ENCODE assay signal across 20 cellular contexts in genomic region chr10:68284597-68284996, GRCh38. TPM values are rescaled to one million over a fixed set of nuclear protein-coding genes. Genes with fewer than 3 reads are reported as not detected.
"Had no signal": no experiment of that assay in that cellular context is flagged by ENCODE, and none has a peak within 500 bp of the region (broad histone marks: within the 10 kb centered on the region; RNA-seq: fewer than 3 reads in every experiment).

No MANE protein-coding gene starts in this region.

- H3K4me3 ChIP-seq: body of pancreas, left ventricle myocardium inferior, spleen had no signal

- H3K4me1 Mint-ChIP-seq: activated B cell treated with CpG ODN at 0.5 μM for 24 hours; activated CD4-positive, alpha-beta T cell treated with anti-CD3 and anti-CD28 coated beads, Interleukin-2, amount 10 ng/mL, durations not matched to agents 24 days and 14 days; activated naive CD4-positive, alpha-beta T cell treated with anti-CD3 and anti-CD28 coated beads, Interleukin-2, amount 10 ng/mL, durations not matched to agents 7 days and 5 days; central memory CD8-positive, alpha-beta T cell had no signal

- H3K27me3 ChIP-seq: body of pancreas, neutrophil, spleen had no signal

- H3K27ac Mint-ChIP-seq: activated B cell treated with CpG ODN at 0.5 μM for 24 hours; activated CD4-positive, alpha-beta T cell treated with anti-CD3 and anti-CD28 coated beads, Interleukin-2, amount 10 ng/mL, durations not matched to agents 24 days and 14 days; activated naive CD4-positive, alpha-beta T cell treated with anti-CD3 and anti-CD28 coated beads, Interleukin-2, amount 10 ng/mL, durations not matched to agents 7 days and 5 days; activated T-helper 2 cell treated with anti-CD3 and anti-CD28 coated beads, Interferon-gamma antibody, Interleukin-2, Interleukin-4, amounts not matched to agents 10 μg/mL and 5 μg/mL and 100 μg/mL, durations not matched to agents 14 hours and 24 hours and 36 hours; effector memory CD8-positive, alpha-beta T cell; T-helper 1 cell treated with Interleukin-12 subunit alpha and Interleukin-12 subunit beta and Interleukin-4 antibody, amounts not matched to agents 30 μg/mL and 1 μg/mL, for 36 hours had no signal

- H3K4me1 ChIP-seq: body of pancreas, left ventricle myocardium inferior, spleen had no signal

- H3K4me3 Mint-ChIP-seq: activated B cell treated with CpG ODN at 0.5 μM for 24 hours; activated CD4-positive, alpha-beta T cell treated with anti-CD3 and anti-CD28 coated beads, Interleukin-2, amount 10 ng/mL, durations not matched to agents 24 days and 14 days; activated naive CD4-positive, alpha-beta T cell treated with anti-CD3 and anti-CD28 coated beads, Interleukin-2, amount 10 ng/mL, durations not matched to agents 7 days and 5 days; central memory CD8-positive, alpha-beta T cell; effector memory CD8-positive, alpha-beta T cell; T-helper 1 cell treated with Interleukin-12 subunit alpha and Interleukin-12 subunit beta and Interleukin-4 antibody, amounts not matched to agents 30 μg/mL and 1 μg/mL, for 36 hours had no signal

- H3K27me3 Mint-ChIP-seq: activated B cell treated with CpG ODN at 0.5 μM for 24 hours; activated CD4-positive, alpha-beta T cell treated with anti-CD3 and anti-CD28 coated beads, Interleukin-2, amount 10 ng/mL, durations not matched to agents 24 days and 14 days; activated naive CD4-positive, alpha-beta T cell treated with anti-CD3 and anti-CD28 coated beads, Interleukin-2, amount 10 ng/mL, durations not matched to agents 7 days and 5 days; central memory CD8-positive, alpha-beta T cell; effector memory CD8-positive, alpha-beta T cell had no signal

- H3K9me3 ChIP-seq: body of pancreas, left ventricle myocardium inferior, neutrophil had no signal

- H3K36me3 Mint-ChIP-seq: activated naive CD4-positive, alpha-beta T cell treated with anti-CD3 and anti-CD28 coated beads, Interleukin-2, amount 10 ng/mL, durations not matched to agents 7 days and 5 days had no signal

- DNase-seq: activated B cell treated with CpG ODN at 0.5 μM for 24 hours; activated CD4-positive, alpha-beta T cell treated with anti-CD3 and anti-CD28 coated beads, Interleukin-2, amount 10 ng/mL, durations not matched to agents 24 days and 14 days; activated CD8-positive, alpha-beta memory T cell treated with anti-CD3 and anti-CD28 coated beads for 24 hours; activated naive CD4-positive, alpha-beta T cell treated with anti-CD3 and anti-CD28 coated beads, Interleukin-2, amount 10 ng/mL, durations not matched to agents 7 days and 5 days; body of pancreas; effector memory CD8-positive, alpha-beta T cell; kidney; left ventricle myocardium inferior; posterior cingulate gyrus; right cardiac atrium; spleen; stimulated activated CD4-positive, alpha-beta T cell treated with anti-CD3 and anti-CD28 coated beads, Interleukin-1b, Interleukin-23, amount 100 ng/mL, for 48 hours; stimulated activated naive CD4-positive, alpha-beta T cell; substantia nigra; trophoblast cell had no signal

- H3K9me3 Mint-ChIP-seq: activated B cell treated with CpG ODN at 0.5 μM for 24 hours; activated CD4-positive, alpha-beta T cell treated with anti-CD3 and anti-CD28 coated beads, Interleukin-2, amount 10 ng/mL, durations not matched to agents 24 days and 14 days; activated naive CD4-positive, alpha-beta T cell treated with anti-CD3 and anti-CD28 coated beads, Interleukin-2, amount 10 ng/mL, durations not matched to agents 7 days and 5 days; activated T-helper 2 cell treated with anti-CD3 and anti-CD28 coated beads, Interferon-gamma antibody, Interleukin-2, Interleukin-4, amounts not matched to agents 10 μg/mL and 5 μg/mL and 100 μg/mL, durations not matched to agents 14 hours and 24 hours and 36 hours; central memory CD8-positive, alpha-beta T cell; effector memory CD8-positive, alpha-beta T cell; T-helper 1 cell treated with Interleukin-12 subunit alpha and Interleukin-12 subunit beta and Interleukin-4 antibody, amounts not matched to agents 30 μg/mL and 1 μg/mL, for 36 hours had no signal

- H3K27ac ChIP-seq: body of pancreas, left ventricle myocardium inferior, neutrophil, spleen had no signal

- ATAC-seq: body of pancreas; effector memory CD8-positive, alpha-beta T cell; right cardiac atrium had no signal

- H3K36me3 ChIP-seq: left ventricle myocardium inferior, neutrophil, spleen had no signal

- FAIRE-seq: kidney had no signal

RNA-seq across cellular contexts. Expression of gene ATOH7, which starts 52.7 kb away (rescaled TPM):
- total RNA-seq: activated B cell treated with CpG ODN at 0.5 μM for 24 hours; activated CD4-positive, alpha-beta T cell treated with anti-CD3 and anti-CD28 coated beads, Interleukin-2, amount 10 ng/mL, durations not matched to agents 24 days and 14 days; activated T-helper 2 cell treated with anti-CD3 and anti-CD28 coated beads, Interferon-gamma antibody, Interleukin-2, Interleukin-4, amounts not matched to agents 10 μg/mL and 5 μg/mL and 100 μg/mL, durations not matched to agents 14 hours and 24 hours and 36 hours; body of pancreas; epithelial cell of proximal tubule; left ventricle myocardium inferior; right cardiac atrium; spleen had no signal
